Comparison of ENCODE assay signal across 16 cellular contexts in genomic region chr12:94074216-94074969, GRCh38.
DNase-seq lines count a peak whose midpoint lies in the region; ATAC-seq, FAIRE-seq and TF ChIP-seq lines count a peak whose summit lies in the region.
"Had no signal": no experiment of that assay in that cellular context is flagged by ENCODE, and none has a peak within 500 bp of the region (broad histone marks: within the 10 kb centered on the region; RNA-seq: fewer than 3 reads in every experiment).

No MANE protein-coding gene starts in this region.

- in situ Hi-C loops in K562 (cut with MboI), result no loop called here

- POLR2A ChIA-PET in K562 (lab: Yijun Ruan, JAX), result no interaction called here
- POLR2A ChIA-PET in naive thymus-derived CD4-positive, alpha-beta T cell (lab: Charles Lee), result no interaction called here

- H3K4me3 Mint-ChIP-seq in naive thymus-derived CD4-positive, alpha-beta T cell, result no peak overlapping the region
- H3K4me3 Mint-ChIP-seq in activated naive CD4-positive, alpha-beta T cell treated with anti-CD3 and anti-CD28 coated beads for 36 hours, result no peak overlapping the region
- H3K4me3 Mint-ChIP-seq: activated naive CD8-positive, alpha-beta T cell; dendritic cell treated with granulocyte-macrophage colony-stimulating factor and Interleukin-4, amounts not matched to agents 40 ng/mL and 50 ng/mL, for 4 days had no signal

- H3K36me3 ChIP-seq in K562 (ENCODE audit: control insufficient read depth, insufficient read depth, low read length) (no peaks in the 10 kb centered on the region), kidney (ENCODE audit: control insufficient read depth in 1 of 2, insufficient read depth in 2 of 2, low read length in 2 of 2) (no peaks in the 10 kb centered on the region), skeletal muscle tissue (ENCODE audit: control insufficient read depth in 3 of 3, insufficient read depth in 3 of 3, low read length in 3 of 3) (no peaks in the 10 kb centered on the region)
- no peaks in the 10 kb centered on the region for H3K36me3 ChIP-seq in naive thymus-derived CD4-positive, alpha-beta T cell (ENCODE audit: control insufficient read depth in 2 of 3, insufficient read depth in 3 of 3, low read length in 3 of 3)

- H3K79me2 ChIP-seq in K562 (ENCODE audit: control insufficient read depth, insufficient read depth, low read length), result no peaks in the 10 kb centered on the region

- H3K27ac ChIP-seq in K562 (ENCODE audit: extremely low read depth, low read depth, low read length) (no peak overlapping the region), kidney (ENCODE audit: low read depth in 2 of 2, low read length in 2 of 2) (peak overlapping the region; percentile 1 to 56), skeletal muscle tissue (ENCODE audit: low read depth, low read length) (peak overlapping the region; percentile 82)
- no peak overlapping the region for H3K27ac ChIP-seq in naive thymus-derived CD4-positive, alpha-beta T cell (ENCODE audit: low read depth, low read length)

- H4K20me1 ChIP-seq in K562 (replicated peaks; ENCODE audit: control insufficient read depth, insufficient read depth, low read length), result no peaks in the 10 kb centered on the region

- H3K4me1 ChIP-seq in K562 (replicated peaks in 1 of 2; ENCODE audit: control insufficient read depth in 2 of 2, insufficient read depth in 2 of 2, low read length in 2 of 2) (peaks cover 0 to 3% of the 10 kb centered on the region in 2 experiments; a peak in 2 of 5 replicates), kidney (ENCODE audit: control insufficient read depth in 1 of 2, insufficient read depth in 1 of 2, low read depth in 1 of 2, low read length in 2 of 2) (peaks cover 0 to 7% of the 10 kb centered on the region in 2 donors), skeletal muscle tissue (ENCODE audit: control insufficient read depth in 3 of 3, insufficient read depth in 3 of 3, low read length in 3 of 3) (peaks cover 21 to 26% (median 25%) of the 10 kb centered on the region in 3 donors)
- H3K4me1 ChIP-seq in naive thymus-derived CD4-positive, alpha-beta T cell (ENCODE audit: control insufficient read depth in 2 of 2, insufficient read depth in 2 of 2, low read length in 2 of 2), result peaks cover 0 to 20% of the 10 kb centered on the region in 2 donors

- no peak for TF ChIP-seq EP300 in K562 (IDR thresholded peaks at IDR 0.05; ENCODE audit: low read length)

- peak overlapping the region in 2 of 9 donors; percentile 33 to 85 for H3K27ac Mint-ChIP-seq in naive thymus-derived CD4-positive, alpha-beta T cell
- no peak overlapping the region for H3K27ac Mint-ChIP-seq in activated naive CD4-positive, alpha-beta T cell treated with anti-CD3 and anti-CD28 coated beads for 36 hours
- H3K27ac Mint-ChIP-seq: activated naive CD8-positive, alpha-beta T cell; dendritic cell treated with granulocyte-macrophage colony-stimulating factor and Interleukin-4, amounts not matched to agents 40 ng/mL and 50 ng/mL, for 4 days; progenitor cell of endocrine pancreas had no signal

- H3K4me3 ChIP-seq in K562 (no peak overlapping the region), kidney (ENCODE audit: low read length in 2 of 2) (no peak overlapping the region), skeletal muscle tissue (ENCODE audit: low read length in 3 of 3) (peak overlapping the region; percentile 44 to 52 (median 50))
- H3K4me3 ChIP-seq in naive thymus-derived CD4-positive, alpha-beta T cell (ENCODE audit: low read length), result no peak overlapping the region

- peaks cover 0 to 17% of the 10 kb centered on the region in 2 experiments; a peak in 4 of 5 replicates for H3K27me3 ChIP-seq in K562 (ENCODE audit: control insufficient read depth in 2 of 2, insufficient read depth in 2 of 2, low read length in 2 of 2)
- no peaks in the 10 kb centered on the region for H3K27me3 ChIP-seq in skeletal muscle tissue (ENCODE audit: control insufficient read depth in 3 of 3, insufficient read depth in 3 of 3, low read length in 3 of 3)
- H3K27me3 ChIP-seq in naive thymus-derived CD4-positive, alpha-beta T cell (ENCODE audit: control insufficient read depth in 2 of 2, insufficient read depth in 2 of 2, low read length in 2 of 2), result no peaks in the 10 kb centered on the region

- CTCF ChIA-PET in K562 (lab: Yijun Ruan, JAX; ENCODE audit: low intra/inter-chr PET ratio), result interaction anchor here (0.5 to 1.5 kb wide), 6 partner anchors 27 to 1289 kb away, joined by 3 to 5 read pairs (median 3); no protein-coding TSS in a partner anchor
- CTCF ChIA-PET in naive thymus-derived CD4-positive, alpha-beta T cell (lab: Charles Lee), result interaction anchor here (0.6 to 6.8 kb wide), 19 partner anchors 27 to 571 kb away, joined by 3 to 63 read pairs (median 4); no protein-coding TSS in a partner anchor
- CTCF ChIA-PET in activated naive CD4-positive, alpha-beta T cell treated with anti-CD3 and anti-CD28 coated beads for 36 hours (lab: Charles Lee), result interaction anchor here (0.7 to 7.4 kb wide), 15 partner anchors 9 to 572 kb away, joined by 3 to 92 read pairs (median 4); no protein-coding TSS in a partner anchor

- no peak for TF ChIP-seq CTCF in K562 (IDR thresholded peaks at IDR 0.05 in 2 of 3, conservative IDR thresholded peaks at IDR 0.05 in 1 of 3; ENCODE audit: insufficient read depth in 2 of 3, low read depth in 1 of 3, low read length in 3 of 3)
- no peak for TF ChIP-seq CTCF in kidney (IDR thresholded peaks at IDR 0.05; ENCODE audit: borderline replicate concordance, extremely low read depth, insufficient read depth)

- no peak for TF ChIP-seq RAD21 in K562 (CRISPR knock-in tag; conservative IDR thresholded peaks at IDR 0.05 in 1 of 2, IDR thresholded peaks at IDR 0.05 in 1 of 2)

- peaks cover 0 to 4% (median 0%) of the 10 kb centered on the region in 5 donors for H3K36me3 Mint-ChIP-seq in naive thymus-derived CD4-positive, alpha-beta T cell
- H3K36me3 Mint-ChIP-seq in activated naive CD4-positive, alpha-beta T cell treated with anti-CD3 and anti-CD28 coated beads for 36 hours (ENCODE audit: low read depth), result no peaks in the 10 kb centered on the region
- H3K36me3 Mint-ChIP-seq: activated naive CD8-positive, alpha-beta T cell had no signal

- intact Hi-C loops in K562 (cut with micrococcal nuclease), result loop anchor here (2.0 kb wide), 1 partner anchor 26 kb away; no protein-coding TSS in a partner anchor
- intact Hi-C loops in kidney (cut with DNase I), result no loop called here
- intact Hi-C loops in naive thymus-derived CD4-positive, alpha-beta T cell (cut with micrococcal nuclease), result loop anchor here (2.0 to 10.0 kb wide), 3 partner anchors 26 to 400 kb away; partner anchors contain the start of gene CRADD (in 1 of the 2)
- intact Hi-C loops in activated naive CD4-positive, alpha-beta T cell treated with anti-CD3 and anti-CD28 coated beads for 36 hours (cut with micrococcal nuclease), result no loop called here

- peak; percentile 28; the same call in 1 of the 3 replicates for ATAC-seq in K562
- ATAC-seq in naive thymus-derived CD4-positive, alpha-beta T cell, result no peak
- ATAC-seq in HG02884 (IDR thresholded peaks at IDR 0.05; ENCODE audit: unreplicated experiment), result no peak

- WGBS in K562 (ENCODE audit: insufficient coverage, low coverage, missing lambda C conversion rate), result 33% methylated on average over 13 of the region's 14 CpGs

- no peaks in the 10 kb centered on the region for H3K9me1 ChIP-seq in K562 (ENCODE audit: control insufficient read depth, insufficient read depth, low read length)

- FAIRE-seq in K562 (lab: Jason Lieb, UNC) (no peak), kidney (lab: Jason Lieb, UNC) (no peak)
- FAIRE-seq: GM12892, urothelium cell line had no signal

- peaks cover 0 to 3% (median 0%) of the 10 kb centered on the region in 11 donors for H3K9me3 Mint-ChIP-seq in naive thymus-derived CD4-positive, alpha-beta T cell
- peaks cover 3% of the 10 kb centered on the region for H3K9me3 Mint-ChIP-seq in activated naive CD4-positive, alpha-beta T cell treated with anti-CD3 and anti-CD28 coated beads for 36 hours
- H3K9me3 Mint-ChIP-seq: dendritic cell treated with granulocyte-macrophage colony-stimulating factor and Interleukin-4, amounts not matched to agents 40 ng/mL and 50 ng/mL, for 4 days had no signal

- BruUV-seq in K562 (replicated peaks; lab: Mats Ljungman, UMichigan), result no TSS peak

- H2AFZ ChIP-seq in K562 (ENCODE audit: low read depth, low read length), result no peak overlapping the region

- H3K4me2 ChIP-seq in K562 (ENCODE audit: insufficient read depth, low read length), result no peak overlapping the region

- H3K4me1 Mint-ChIP-seq in naive thymus-derived CD4-positive, alpha-beta T cell, result peaks cover 18 to 59% (median 28%) of the 10 kb centered on the region in 7 donors
- peaks cover 20% of the 10 kb centered on the region for H3K4me1 Mint-ChIP-seq in activated naive CD4-positive, alpha-beta T cell treated with anti-CD3 and anti-CD28 coated beads for 36 hours (ENCODE audit: low read depth)

- no peak for TF ChIP-seq POLR2A in K562 (conservative IDR thresholded peaks at IDR 0.05)

- peak; percentile 48 for DNase-seq in Ammon's horn (ENCODE audit: low spot score)
- no peak for DNase-seq in K562 (ENCODE audit: extremely low read depth in 1 of 4, low spot score in 3 of 4)
- peak; percentile 74 for DNase-seq in kidney
- no peak for DNase-seq in naive thymus-derived CD4-positive, alpha-beta T cell
- DNase-seq in cortex of kidney (lab: John Stamatoyannopoulos, UW), result no peak
- DNase-seq in activated naive CD4-positive, alpha-beta T cell treated with anti-CD3 and anti-CD28 coated beads for 36 hours, result no peak
- DNase-seq: activated CD8-positive, alpha-beta memory T cell treated with anti-CD3 and anti-CD28 coated beads for 24 hours; GOT3; T1000 had no signal

- H3K27me3 Mint-ChIP-seq in naive thymus-derived CD4-positive, alpha-beta T cell, result peaks cover 0 to 6% (median 3%) of the 10 kb centered on the region in 5 donors
- H3K27me3 Mint-ChIP-seq in activated naive CD4-positive, alpha-beta T cell treated with anti-CD3 and anti-CD28 coated beads for 36 hours (ENCODE audit: low read depth), result no peaks in the 10 kb centered on the region

- H3K9ac ChIP-seq in K562 (ENCODE audit: insufficient read depth in 1 of 2, low read depth in 2 of 2, low read length in 2 of 2) (no peak overlapping the region; a peak in 1 of 4 replicates), kidney (ENCODE audit: low read length in 2 of 2) (no peak overlapping the region), skeletal muscle tissue (ENCODE audit: low read depth in 1 of 3, low read length in 3 of 3) (peak overlapping the region in 1 of 3 donors; percentile 33)

- no peaks in the 10 kb centered on the region for H3K9me3 ChIP-seq in K562 (replicated peaks; ENCODE audit: control insufficient read depth, insufficient read depth, low read depth, low read length)
- no peaks in the 10 kb centered on the region for H3K9me3 ChIP-seq in kidney (ENCODE audit: control insufficient read depth in 1 of 2, low read length in 2 of 2)
- no peaks in the 10 kb centered on the region for H3K9me3 ChIP-seq in skeletal muscle tissue (ENCODE audit: control insufficient read depth in 3 of 3, low read length in 3 of 3)
- H3K9me3 ChIP-seq in naive thymus-derived CD4-positive, alpha-beta T cell (ENCODE audit: control insufficient read depth in 2 of 3, low read length in 3 of 3), result no peaks in the 10 kb centered on the region

TF ChIP-seq in K562, 482 proteins besides CTCF, POLR2A, EP300 and RAD21 (continues in another document):
- TF ChIP-seq MXI1 (IDR thresholded peaks at IDR 0.05; ENCODE audit: low read depth, low read length) (no peak), MAFG (tag; conservative IDR thresholded peaks at IDR 0.05) (peak; percentile 27; the same call in 1 of the 2 replicates), NFE2 (IDR thresholded peaks at IDR 0.05; ENCODE audit: low read depth) (peak; percentile 77)

Comparison
In these comparisons a context has a peak if more than half of its experiments do, and no peak if none do; other contexts are left out.
1. DNase-seq: peak in Ammon's horn (single experiment) and kidney (single experiment); none in K562 (0 of 4), naive thymus-derived CD4-positive, alpha-beta T cell (0 of 9), cortex of kidney (single experiment) and activated naive CD4-positive, alpha-beta T cell treated with anti-CD3 and anti-CD28 coated beads for 36 hours (single experiment).
2. H3K27ac ChIP-seq: peak in kidney (2 of 2) and skeletal muscle tissue (single experiment); none in K562 (single experiment) and naive thymus-derived CD4-positive, alpha-beta T cell (single experiment).
3. H3K4me3 ChIP-seq: peak in skeletal muscle tissue (3 of 3); none in K562 (single experiment), kidney (0 of 2) and naive thymus-derived CD4-positive, alpha-beta T cell (single experiment).
4. intact Hi-C loops: an anchor here in K562 (2.0 kb wide) and naive thymus-derived CD4-positive, alpha-beta T cell (2.0 to 10.0 kb wide); none called in kidney and activated naive CD4-positive, alpha-beta T cell treated with anti-CD3 and anti-CD28 coated beads for 36 hours.